In the genomic region with DNA sequence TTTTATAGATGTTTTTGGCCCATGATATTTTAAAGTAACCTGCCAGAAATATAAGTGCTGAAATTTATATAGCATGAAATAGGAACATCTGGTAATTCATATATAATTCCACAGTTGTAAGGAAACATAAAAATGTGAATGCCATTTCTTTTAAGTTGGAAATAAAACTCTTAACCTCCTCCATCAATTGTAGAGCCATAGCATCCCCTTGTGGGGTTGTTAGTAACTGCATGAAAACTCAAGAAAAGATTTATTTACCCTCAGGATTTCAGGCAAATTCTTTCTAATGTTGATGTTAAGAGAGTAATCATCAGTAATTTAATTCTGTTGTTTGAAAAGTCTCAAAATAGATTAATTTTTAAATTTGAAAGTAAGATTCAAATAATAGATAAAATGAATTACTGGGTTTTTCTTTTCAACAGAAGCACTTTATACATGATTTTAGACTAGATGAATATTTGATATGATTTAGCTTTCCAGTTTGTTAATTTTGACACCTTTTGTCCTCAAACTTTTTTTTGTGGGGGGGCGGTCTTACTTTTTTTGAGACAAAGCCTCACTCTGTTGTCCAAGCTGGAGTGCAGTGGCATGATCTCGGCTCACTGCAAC, we compare ENCODE assay signal across 8 cellular contexts.
A peak's percentile ranks its signal among the peaks of the same experiment; 100 is the strongest.
DNase-seq lines count a peak whose midpoint lies in the region; ATAC-seq and TF ChIP-seq lines count a peak whose summit lies in the region.

No MANE protein-coding gene starts in this region.

- peak; percentile 45; the same call in 2 of the 3 replicates for ATAC-seq in SK-N-SH treated with all-trans-retinoic acid at 6 μM for 48 hours
- no peak for ATAC-seq in HG03432 (IDR thresholded peaks at IDR 0.05; ENCODE audit: unreplicated experiment)

- no peak for DNase-seq in activated naive CD8-positive, alpha-beta T cell treated with anti-CD3 and anti-CD28 coated beads for 36 hours
- peak; percentile 70 for DNase-seq in M059J (ENCODE audit: low read depth)
- peak; percentile 73 to 74 for DNase-seq in dermis microvascular lymphatic vessel endothelial cell (ENCODE audit: low read depth in 2 of 2)
- peak; percentile 53 for DNase-seq in midbrain (lab: John Stamatoyannopoulos, UW)
- no peak for DNase-seq in NK-92 (lab: John Stamatoyannopoulos, UW; ENCODE audit: unreplicated experiment)

- no peaks in the 10 kb centered on the region for H3K9me3 Mint-ChIP-seq in activated naive CD8-positive, alpha-beta T cell (ENCODE audit: low read depth)
- peaks cover 5% of the 10 kb centered on the region for H3K9me3 Mint-ChIP-seq in activated naive CD8-positive, alpha-beta T cell treated with anti-CD3 and anti-CD28 coated beads for 36 hours

- peak overlapping the region; percentile 89 for H3K27ac Mint-ChIP-seq in activated naive CD8-positive, alpha-beta T cell
- H3K27ac Mint-ChIP-seq in activated naive CD8-positive, alpha-beta T cell treated with anti-CD3 and anti-CD28 coated beads for 36 hours, result no peak overlapping the region

- no peaks in the 10 kb centered on the region for H3K27me3 Mint-ChIP-seq in activated naive CD8-positive, alpha-beta T cell
- H3K27me3 Mint-ChIP-seq in activated naive CD8-positive, alpha-beta T cell treated with anti-CD3 and anti-CD28 coated beads for 36 hours, result no peaks in the 10 kb centered on the region

- no peak overlapping the region for H3K4me3 Mint-ChIP-seq in activated naive CD8-positive, alpha-beta T cell
- H3K4me3 Mint-ChIP-seq in activated naive CD8-positive, alpha-beta T cell treated with anti-CD3 and anti-CD28 coated beads for 36 hours, result no peak overlapping the region

- H3K36me3 Mint-ChIP-seq in activated naive CD8-positive, alpha-beta T cell, result peaks cover 9% of the 10 kb centered on the region
- peaks cover 26% of the 10 kb centered on the region for H3K36me3 Mint-ChIP-seq in activated naive CD8-positive, alpha-beta T cell treated with anti-CD3 and anti-CD28 coated beads for 36 hours

- H3K4me1 Mint-ChIP-seq in activated naive CD8-positive, alpha-beta T cell (ENCODE audit: low read depth), result peaks cover 37% of the 10 kb centered on the region
- H3K4me1 Mint-ChIP-seq in activated naive CD8-positive, alpha-beta T cell treated with anti-CD3 and anti-CD28 coated beads for 36 hours, result peaks cover 31% of the 10 kb centered on the region

TF ChIP-seq in SK-N-SH treated with all-trans-retinoic acid at 6 μM for 48 hours, 23 proteins besides CTCF, POLR2A, EP300 and RAD21:
- no peak for TF ChIP-seq GLIS3 (CRISPR knock-in tag; IDR thresholded peaks at IDR 0.05)
- TF ChIP-seq SNAI2 (CRISPR knock-in tag; IDR thresholded peaks at IDR 0.05), result no peak
- TF ChIP-seq ZNF8 (CRISPR knock-in tag; IDR thresholded peaks at IDR 0.05), result no peak
- TF ChIP-seq ZNF565 (CRISPR knock-in tag; conservative IDR thresholded peaks at IDR 0.05; ENCODE audit: low read depth), result no peak

Comparison
In these comparisons a context has a peak if more than half of its experiments do, and no peak if none do; other contexts are left out.
1. DNase-seq: peak in M059J (single experiment), dermis microvascular lymphatic vessel endothelial cell (2 of 2) and midbrain (single experiment); none in activated naive CD8-positive, alpha-beta T cell treated with anti-CD3 and anti-CD28 coated beads for 36 hours (single experiment) and NK-92 (single experiment).